In the genomic region with DNA sequence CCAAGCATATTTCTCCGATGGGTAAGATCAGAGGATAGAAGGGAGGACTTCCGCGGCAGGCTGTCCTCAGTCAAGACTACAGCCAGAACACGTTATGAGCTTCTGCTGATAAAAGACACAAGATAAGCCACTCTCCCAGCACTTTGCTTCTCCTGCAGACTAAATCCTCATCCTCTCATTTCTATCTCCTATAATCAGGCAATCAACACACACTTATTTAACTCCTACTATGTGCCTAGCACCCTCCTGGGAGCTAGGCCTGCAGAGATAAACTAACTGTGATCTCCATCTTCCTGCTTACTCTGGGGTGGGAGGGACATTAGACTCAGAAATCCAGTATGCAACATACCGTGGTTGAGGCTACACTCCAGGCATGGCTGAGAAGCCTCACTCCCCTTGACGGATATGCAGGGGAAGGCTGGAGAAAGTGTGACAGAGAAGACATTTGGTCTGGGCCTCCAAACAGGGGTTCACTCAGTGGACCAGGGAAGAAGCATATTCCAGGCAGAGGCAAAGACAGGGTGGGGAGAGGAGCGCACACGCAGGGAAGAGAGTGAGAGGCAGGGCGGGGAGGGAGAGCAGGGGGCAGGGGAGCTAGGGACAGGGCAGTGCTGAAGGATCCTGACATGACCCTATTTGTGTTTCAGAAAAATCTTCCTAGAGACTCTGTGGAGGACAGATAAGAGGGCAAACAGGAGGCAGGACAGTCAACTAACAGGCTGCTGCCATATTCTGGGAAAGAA, we compare ENCODE assay signal across 1 cellular context.
TF ChIP-seq lines count a peak whose summit lies in the region.

No MANE protein-coding gene starts in this region.

TF ChIP-seq in K562, 482 proteins besides CTCF, POLR2A, EP300 and RAD21 (continued from another document and continues in another):
- TF ChIP-seq, protein P1, sequence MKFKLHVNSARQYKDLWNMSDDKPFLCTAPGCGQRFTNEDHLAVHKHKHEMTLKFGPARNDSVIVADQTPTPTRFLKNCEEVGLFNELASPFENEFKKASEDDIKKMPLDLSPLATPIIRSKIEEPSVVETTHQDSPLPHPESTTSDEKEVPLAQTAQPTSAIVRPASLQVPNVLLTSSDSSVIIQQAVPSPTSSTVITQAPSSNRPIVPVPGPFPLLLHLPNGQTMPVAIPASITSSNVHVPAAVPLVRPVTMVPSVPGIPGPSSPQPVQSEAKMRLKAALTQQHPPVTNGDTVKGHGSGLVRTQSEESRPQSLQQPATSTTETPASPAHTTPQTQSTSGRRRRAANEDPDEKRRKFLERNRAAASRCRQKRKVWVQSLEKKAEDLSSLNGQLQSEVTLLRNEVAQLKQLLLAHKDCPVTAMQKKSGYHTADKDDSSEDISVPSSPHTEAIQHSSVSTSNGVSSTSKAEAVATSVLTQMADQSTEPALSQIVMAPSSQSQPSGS (CRISPR knock-in tag; IDR thresholded peaks at IDR 0.05) = no peak
- TF ChIP-seq, protein P2, sequence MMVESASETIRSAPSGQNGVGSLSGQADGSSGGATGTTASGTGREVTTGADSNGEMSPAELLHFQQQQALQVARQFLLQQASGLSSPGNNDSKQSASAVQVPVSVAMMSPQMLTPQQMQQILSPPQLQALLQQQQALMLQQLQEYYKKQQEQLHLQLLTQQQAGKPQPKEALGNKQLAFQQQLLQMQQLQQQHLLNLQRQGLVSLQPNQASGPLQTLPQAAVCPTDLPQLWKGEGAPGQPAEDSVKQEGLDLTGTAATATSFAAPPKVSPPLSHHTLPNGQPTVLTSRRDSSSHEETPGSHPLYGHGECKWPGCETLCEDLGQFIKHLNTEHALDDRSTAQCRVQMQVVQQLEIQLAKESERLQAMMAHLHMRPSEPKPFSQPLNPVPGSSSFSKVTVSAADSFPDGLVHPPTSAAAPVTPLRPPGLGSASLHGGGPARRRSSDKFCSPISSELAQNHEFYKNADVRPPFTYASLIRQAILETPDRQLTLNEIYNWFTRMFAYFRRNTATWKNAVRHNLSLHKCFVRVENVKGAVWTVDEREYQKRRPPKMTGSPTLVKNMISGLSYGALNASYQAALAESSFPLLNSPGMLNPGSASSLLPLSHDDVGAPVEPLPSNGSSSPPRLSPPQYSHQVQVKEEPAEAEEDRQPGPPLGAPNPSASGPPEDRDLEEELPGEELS (CRISPR knock-in tag; IDR thresholded peaks at IDR 0.05; ENCODE audit: borderline replicate concordance) = no peak
- TF ChIP-seq, protein P3, sequence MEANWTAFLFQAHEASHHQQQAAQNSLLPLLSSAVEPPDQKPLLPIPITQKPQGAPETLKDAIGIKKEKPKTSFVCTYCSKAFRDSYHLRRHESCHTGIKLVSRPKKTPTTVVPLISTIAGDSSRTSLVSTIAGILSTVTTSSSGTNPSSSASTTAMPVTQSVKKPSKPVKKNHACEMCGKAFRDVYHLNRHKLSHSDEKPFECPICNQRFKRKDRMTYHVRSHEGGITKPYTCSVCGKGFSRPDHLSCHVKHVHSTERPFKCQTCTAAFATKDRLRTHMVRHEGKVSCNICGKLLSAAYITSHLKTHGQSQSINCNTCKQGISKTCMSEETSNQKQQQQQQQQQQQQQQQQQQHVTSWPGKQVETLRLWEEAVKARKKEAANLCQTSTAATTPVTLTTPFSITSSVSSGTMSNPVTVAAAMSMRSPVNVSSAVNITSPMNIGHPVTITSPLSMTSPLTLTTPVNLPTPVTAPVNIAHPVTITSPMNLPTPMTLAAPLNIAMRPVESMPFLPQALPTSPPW (CRISPR knock-in tag; IDR thresholded peaks at IDR 0.05) = 0 out of 2 replicates have a peak, but pooled peaks have one; percentile 12
- 0 out of 2 replicates have a peak, but pooled peaks have one; percentile 71 for TF ChIP-seq PHF21A (IDR thresholded peaks at IDR 0.05; ENCODE audit: borderline replicate concordance, low read depth)
- TF ChIP-seq PPARD (CRISPR knock-in tag; IDR thresholded peaks at IDR 0.05) = no peak
- TF ChIP-seq ATF1 (CRISPR knock-in tag; IDR thresholded peaks at IDR 0.05) = no peak
- 0 out of 2 replicates have a peak, but pooled peaks have one; percentile 18 for TF ChIP-seq ATF1 (tag; IDR thresholded peaks at IDR 0.05)
- no peak for TF ChIP-seq MYC (IDR thresholded peaks at IDR 0.05; ENCODE audit: low read depth, low read length)
- TF ChIP-seq MYC (CRISPR knock-in tag; IDR thresholded peaks at IDR 0.05; ENCODE audit: borderline replicate concordance, low read depth) = no peak
- TF ChIP-seq ESRRA (IDR thresholded peaks at IDR 0.05; ENCODE audit: borderline replicate concordance, low read depth) = 0 out of 2 replicates have a peak, but pooled peaks have one; percentile 17
- no peak for TF ChIP-seq ZNF76 (CRISPR knock-in tag; IDR thresholded peaks at IDR 0.05; ENCODE audit: borderline replicate concordance)
- TF ChIP-seq, protein P4, sequence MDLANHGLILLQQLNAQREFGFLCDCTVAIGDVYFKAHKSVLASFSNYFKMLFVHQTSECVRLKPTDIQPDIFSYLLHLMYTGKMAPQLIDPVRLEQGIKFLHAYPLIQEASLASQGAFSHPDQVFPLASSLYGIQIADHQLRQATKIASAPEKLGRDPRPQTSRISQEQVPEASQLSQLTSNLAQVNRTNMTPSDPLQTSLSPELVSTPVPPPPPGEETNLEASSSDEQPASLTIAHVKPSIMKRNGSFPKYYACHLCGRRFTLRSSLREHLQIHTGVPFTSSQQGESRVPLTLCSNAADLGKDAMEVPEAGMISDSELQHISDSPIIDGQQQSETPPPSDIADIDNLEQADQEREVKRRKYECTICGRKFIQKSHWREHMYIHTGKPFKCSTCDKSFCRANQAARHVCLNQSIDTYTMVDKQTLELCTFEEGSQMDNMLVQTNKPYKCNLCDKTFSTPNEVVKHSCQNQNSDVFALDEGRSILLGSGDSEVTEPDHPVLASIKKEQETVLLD (IDR thresholded peaks at IDR 0.05) = 0 out of 2 replicates have a peak, but pooled peaks have one; percentile 22
- no peak for TF ChIP-seq XRCC3 (IDR thresholded peaks at IDR 0.05)
- TF ChIP-seq, protein P5, sequence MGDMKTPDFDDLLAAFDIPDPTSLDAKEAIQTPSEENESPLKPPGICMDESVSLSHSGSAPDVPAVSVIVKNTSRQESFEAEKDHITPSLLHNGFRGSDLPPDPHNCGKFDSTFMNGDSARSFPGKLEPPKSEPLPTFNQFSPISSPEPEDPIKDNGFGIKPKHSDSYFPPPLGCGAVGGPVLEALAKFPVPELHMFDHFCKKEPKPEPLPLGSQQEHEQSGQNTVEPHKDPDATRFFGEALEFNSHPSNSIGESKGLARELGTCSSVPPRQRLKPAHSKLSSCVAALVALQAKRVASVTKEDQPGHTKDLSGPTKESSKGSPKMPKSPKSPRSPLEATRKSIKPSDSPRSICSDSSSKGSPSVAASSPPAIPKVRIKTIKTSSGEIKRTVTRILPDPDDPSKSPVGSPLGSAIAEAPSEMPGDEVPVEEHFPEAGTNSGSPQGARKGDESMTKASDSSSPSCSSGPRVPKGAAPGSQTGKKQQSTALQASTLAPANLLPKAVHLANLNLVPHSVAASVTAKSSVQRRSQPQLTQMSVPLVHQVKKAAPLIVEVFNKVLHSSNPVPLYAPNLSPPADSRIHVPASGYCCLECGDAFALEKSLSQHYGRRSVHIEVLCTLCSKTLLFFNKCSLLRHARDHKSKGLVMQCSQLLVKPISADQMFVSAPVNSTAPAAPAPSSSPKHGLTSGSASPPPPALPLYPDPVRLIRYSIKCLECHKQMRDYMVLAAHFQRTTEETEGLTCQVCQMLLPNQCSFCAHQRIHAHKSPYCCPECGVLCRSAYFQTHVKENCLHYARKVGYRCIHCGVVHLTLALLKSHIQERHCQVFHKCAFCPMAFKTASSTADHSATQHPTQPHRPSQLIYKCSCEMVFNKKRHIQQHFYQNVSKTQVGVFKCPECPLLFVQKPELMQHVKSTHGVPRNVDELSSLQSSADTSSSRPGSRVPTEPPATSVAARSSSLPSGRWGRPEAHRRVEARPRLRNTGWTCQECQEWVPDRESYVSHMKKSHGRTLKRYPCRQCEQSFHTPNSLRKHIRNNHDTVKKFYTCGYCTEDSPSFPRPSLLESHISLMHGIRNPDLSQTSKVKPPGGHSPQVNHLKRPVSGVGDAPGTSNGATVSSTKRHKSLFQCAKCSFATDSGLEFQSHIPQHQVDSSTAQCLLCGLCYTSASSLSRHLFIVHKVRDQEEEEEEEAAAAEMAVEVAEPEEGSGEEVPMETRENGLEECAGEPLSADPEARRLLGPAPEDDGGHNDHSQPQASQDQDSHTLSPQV (IDR thresholded peaks at IDR 0.05) = no peak
- TF ChIP-seq KDM4B (IDR thresholded peaks at IDR 0.05; ENCODE audit: borderline replicate concordance in 2 of 2, low read depth in 1 of 2) = no peak
- TF ChIP-seq RAD51 (IDR thresholded peaks at IDR 0.05; ENCODE audit: borderline replicate concordance, low read depth) = no peak
- TF ChIP-seq NCOA1 (IDR thresholded peaks at IDR 0.05; ENCODE audit: low read depth) = peak; percentile 88
- TF ChIP-seq ARID1B (IDR thresholded peaks at IDR 0.05) = peak; percentile 85
- peak; percentile 37 for TF ChIP-seq MEIS2 (IDR thresholded peaks at IDR 0.05; ENCODE audit: partially characterized antibody)
- no peak for TF ChIP-seq SNRNP70 (optimal IDR thresholded peaks at IDR 0.05; ENCODE audit: low read depth, low read length)
- peak; percentile 54 for TF ChIP-seq CXXC5 (CRISPR knock-in tag; IDR thresholded peaks at IDR 0.05)
- peak in 1 of 2 experiments; percentile 71; a peak in 2 of 4 replicates for TF ChIP-seq HDAC1 (IDR thresholded peaks at IDR 0.05)
- TF ChIP-seq KLF13 (tag; IDR thresholded peaks at IDR 0.05; ENCODE audit: borderline replicate concordance, low read depth) = peak; percentile 18; the same call in 1 of the 2 replicates
- peak; percentile 68; the same call in 1 of the 2 replicates for TF ChIP-seq HDAC2 (IDR thresholded peaks at IDR 0.05)
- TF ChIP-seq FOSL1 (tag; conservative IDR thresholded peaks at IDR 0.05) = 0 out of 2 replicates have a peak, but pooled peaks have one; percentile 22
- TF ChIP-seq, protein P6, sequence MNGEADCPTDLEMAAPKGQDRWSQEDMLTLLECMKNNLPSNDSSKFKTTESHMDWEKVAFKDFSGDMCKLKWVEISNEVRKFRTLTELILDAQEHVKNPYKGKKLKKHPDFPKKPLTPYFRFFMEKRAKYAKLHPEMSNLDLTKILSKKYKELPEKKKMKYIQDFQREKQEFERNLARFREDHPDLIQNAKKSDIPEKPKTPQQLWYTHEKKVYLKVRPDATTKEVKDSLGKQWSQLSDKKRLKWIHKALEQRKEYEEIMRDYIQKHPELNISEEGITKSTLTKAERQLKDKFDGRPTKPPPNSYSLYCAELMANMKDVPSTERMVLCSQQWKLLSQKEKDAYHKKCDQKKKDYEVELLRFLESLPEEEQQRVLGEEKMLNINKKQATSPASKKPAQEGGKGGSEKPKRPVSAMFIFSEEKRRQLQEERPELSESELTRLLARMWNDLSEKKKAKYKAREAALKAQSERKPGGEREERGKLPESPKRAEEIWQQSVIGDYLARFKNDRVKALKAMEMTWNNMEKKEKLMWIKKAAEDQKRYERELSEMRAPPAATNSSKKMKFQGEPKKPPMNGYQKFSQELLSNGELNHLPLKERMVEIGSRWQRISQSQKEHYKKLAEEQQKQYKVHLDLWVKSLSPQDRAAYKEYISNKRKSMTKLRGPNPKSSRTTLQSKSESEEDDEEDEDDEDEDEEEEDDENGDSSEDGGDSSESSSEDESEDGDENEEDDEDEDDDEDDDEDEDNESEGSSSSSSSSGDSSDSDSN (IDR thresholded peaks at IDR 0.05; ENCODE audit: borderline replicate concordance in 1 of 2, low read depth in 2 of 2, low read length in 2 of 2) = peak; percentile 47 to 69; a peak in 1 of 4 replicates
- TF ChIP-seq, protein P7, sequence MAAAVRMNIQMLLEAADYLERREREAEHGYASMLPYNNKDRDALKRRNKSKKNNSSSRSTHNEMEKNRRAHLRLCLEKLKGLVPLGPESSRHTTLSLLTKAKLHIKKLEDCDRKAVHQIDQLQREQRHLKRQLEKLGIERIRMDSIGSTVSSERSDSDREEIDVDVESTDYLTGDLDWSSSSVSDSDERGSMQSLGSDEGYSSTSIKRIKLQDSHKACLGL (CRISPR knock-in tag; IDR thresholded peaks at IDR 0.05; ENCODE audit: borderline replicate concordance, poor library complexity, severe bottlenecking) = no peak
- TF ChIP-seq MTA3 (IDR thresholded peaks at IDR 0.05; ENCODE audit: borderline replicate concordance) = 0 out of 2 replicates have a peak, but pooled peaks have one; percentile 33
- TF ChIP-seq, protein P8, sequence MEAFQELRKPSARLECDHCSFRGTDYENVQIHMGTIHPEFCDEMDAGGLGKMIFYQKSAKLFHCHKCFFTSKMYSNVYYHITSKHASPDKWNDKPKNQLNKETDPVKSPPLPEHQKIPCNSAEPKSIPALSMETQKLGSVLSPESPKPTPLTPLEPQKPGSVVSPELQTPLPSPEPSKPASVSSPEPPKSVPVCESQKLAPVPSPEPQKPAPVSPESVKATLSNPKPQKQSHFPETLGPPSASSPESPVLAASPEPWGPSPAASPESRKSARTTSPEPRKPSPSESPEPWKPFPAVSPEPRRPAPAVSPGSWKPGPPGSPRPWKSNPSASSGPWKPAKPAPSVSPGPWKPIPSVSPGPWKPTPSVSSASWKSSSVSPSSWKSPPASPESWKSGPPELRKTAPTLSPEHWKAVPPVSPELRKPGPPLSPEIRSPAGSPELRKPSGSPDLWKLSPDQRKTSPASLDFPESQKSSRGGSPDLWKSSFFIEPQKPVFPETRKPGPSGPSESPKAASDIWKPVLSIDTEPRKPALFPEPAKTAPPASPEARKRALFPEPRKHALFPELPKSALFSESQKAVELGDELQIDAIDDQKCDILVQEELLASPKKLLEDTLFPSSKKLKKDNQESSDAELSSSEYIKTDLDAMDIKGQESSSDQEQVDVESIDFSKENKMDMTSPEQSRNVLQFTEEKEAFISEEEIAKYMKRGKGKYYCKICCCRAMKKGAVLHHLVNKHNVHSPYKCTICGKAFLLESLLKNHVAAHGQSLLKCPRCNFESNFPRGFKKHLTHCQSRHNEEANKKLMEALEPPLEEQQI (IDR thresholded peaks at IDR 0.05) = no peak
- TF ChIP-seq SMARCA4 (IDR thresholded peaks at IDR 0.05) = peak; percentile 48; the same call in 1 of the 2 replicates
- TF ChIP-seq TAF1 (IDR thresholded peaks at IDR 0.05; ENCODE audit: control insufficient read depth, extremely low read depth, insufficient read depth, low read length, severe bottlenecking) = no peak
- TF ChIP-seq TAF15 (IDR thresholded peaks at IDR 0.05; ENCODE audit: low read depth, low read length) = no peak
- TF ChIP-seq ZNF644 (tag; IDR thresholded peaks at IDR 0.05; ENCODE audit: low read depth) = no peak
- no peak for TF ChIP-seq CBX8 (IDR thresholded peaks at IDR 0.05; ENCODE audit: borderline replicate concordance, extremely low read depth, low read depth, low read length, poor library complexity, severe bottlenecking)
- TF ChIP-seq TBL1XR1 (IDR thresholded peaks at IDR 0.05; ENCODE audit: low read length in 2 of 2) = no peak
- TF ChIP-seq SAFB2 (IDR thresholded peaks at IDR 0.05; ENCODE audit: borderline replicate concordance, low read depth, low read length, severe bottlenecking) = no peak
- peak; percentile 58 for TF ChIP-seq CBFA2T2 (conservative IDR thresholded peaks at IDR 0.05)
- peak; percentile 31; the same call in 1 of the 2 replicates for TF ChIP-seq BCOR (IDR thresholded peaks at IDR 0.05)
- TF ChIP-seq, protein P9, sequence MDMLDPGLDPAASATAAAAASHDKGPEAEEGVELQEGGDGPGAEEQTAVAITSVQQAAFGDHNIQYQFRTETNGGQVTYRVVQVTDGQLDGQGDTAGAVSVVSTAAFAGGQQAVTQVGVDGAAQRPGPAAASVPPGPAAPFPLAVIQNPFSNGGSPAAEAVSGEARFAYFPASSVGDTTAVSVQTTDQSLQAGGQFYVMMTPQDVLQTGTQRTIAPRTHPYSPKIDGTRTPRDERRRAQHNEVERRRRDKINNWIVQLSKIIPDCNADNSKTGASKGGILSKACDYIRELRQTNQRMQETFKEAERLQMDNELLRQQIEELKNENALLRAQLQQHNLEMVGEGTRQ (CRISPR knock-in tag; IDR thresholded peaks at IDR 0.05) = no peak
- no peak for TF ChIP-seq ZC3H8 (IDR thresholded peaks at IDR 0.05)
- TF ChIP-seq TAL1 (IDR thresholded peaks at IDR 0.05) = peak; percentile 64
- peak; percentile 70 for TF ChIP-seq MTA1 (IDR thresholded peaks at IDR 0.05; ENCODE audit: borderline replicate concordance)
